ENCODE assay signal across 11 cellular contexts in the genomic region with DNA sequence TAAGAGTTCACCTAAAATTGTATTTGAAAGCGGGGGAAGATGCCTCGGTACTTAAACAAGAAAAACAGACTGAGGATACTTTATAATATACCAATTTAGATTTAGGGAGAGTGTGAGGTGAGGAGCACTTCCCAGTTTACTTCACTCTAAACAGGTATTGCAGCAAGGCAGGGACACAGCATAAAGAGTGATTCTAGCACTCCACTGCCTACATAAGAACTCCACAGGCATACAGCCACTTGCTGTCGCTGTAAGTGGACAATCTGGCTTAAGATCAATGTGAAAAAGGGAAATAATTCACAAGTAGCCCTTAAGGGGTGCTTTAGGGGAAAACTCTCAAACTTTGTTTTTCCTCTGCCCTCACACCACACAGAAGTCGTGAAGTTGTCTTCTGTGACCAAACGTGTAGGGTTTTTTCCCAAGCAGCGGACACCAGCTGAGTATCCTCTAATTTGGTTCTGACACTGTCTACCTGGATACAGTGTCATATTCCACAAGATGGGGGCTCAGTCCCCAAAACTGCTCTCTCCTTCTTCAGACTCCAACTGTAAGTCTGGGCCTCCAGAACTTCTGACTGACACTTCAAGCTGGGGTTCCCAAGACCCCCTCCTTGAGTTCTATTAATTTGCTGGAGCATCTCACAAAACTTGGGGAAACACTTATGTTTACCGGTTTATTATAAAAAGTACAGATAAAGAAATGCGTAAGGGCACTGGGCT. TPM values are rescaled to one million over a fixed set of nuclear protein-coding genes. Genes with fewer than 3 reads are reported as not detected.
DNase-seq lines count a peak whose midpoint lies in the region; ATAC-seq, FAIRE-seq and TF ChIP-seq lines count a peak whose summit lies in the region.
"Had no signal": no experiment of that assay in that cellular context is flagged by ENCODE, and none has a peak within 500 bp of the region (broad histone marks: within the 10 kb centered on the region; RNA-seq: fewer than 3 reads in every experiment).

No MANE protein-coding gene starts in this region.

- H3K27me3 ChIP-seq in SU-DHL-6 (ENCODE audit: low read length) (no peaks in the 10 kb centered on the region), fibroblast of lung (ENCODE audit: control insufficient read depth, insufficient read depth, low read length) (no peaks in the 10 kb centered on the region), small intestine (ENCODE audit: control insufficient read depth in 2 of 2, insufficient read depth in 2 of 2, low read length in 2 of 2) (no peaks in the 10 kb centered on the region)

- WGBS in small intestine, 3 donors: 67 to 77% (median 69%) methylated on average over 8 of the region's 8 CpGs

- H3K9ac ChIP-seq in SU-DHL-6 (ENCODE audit: low read length) (no peak overlapping the region), fibroblast of lung (ENCODE audit: insufficient read depth, low read length) (no peak overlapping the region)

- TF ChIP-seq CTCF in SU-DHL-6 (IDR thresholded peaks at IDR 0.05; ENCODE audit: insufficient read depth, low read length, poor library complexity, severe bottlenecking) (no peak), fibroblast of lung (conservative IDR thresholded peaks at IDR 0.05 in 1 of 2, IDR thresholded peaks at IDR 0.05 in 1 of 2; ENCODE audit: low read depth in 1 of 2, low read length in 2 of 2) (no peak)

- H3K9me3 ChIP-seq in SU-DHL-6 (ENCODE audit: insufficient read depth, low read length) (no peaks in the 10 kb centered on the region), fibroblast of lung (ENCODE audit: control insufficient read depth, insufficient read depth, low read depth, low read length) (no peaks in the 10 kb centered on the region), small intestine (ENCODE audit: control insufficient read depth, low read depth) (no peaks in the 10 kb centered on the region)

- H3K9me2 ChIP-seq in SU-DHL-6 (replicated peaks; ENCODE audit: insufficient read depth, low read length): no peaks in the 10 kb centered on the region

- H3K9me3 Mint-ChIP-seq in activated T-cell treated with anti-CD3 and anti-CD28 coated beads, Interleukin-2, amount 50 U/mL, for 72 hours: no peaks in the 10 kb centered on the region
- H3K9me3 Mint-ChIP-seq in stimulated activated memory B cell treated with anti-CD40 and anti-IgM and Interleukin-4, amounts not matched to agents 10 μg/mL and 1 μg/mL and 100 μg/mL, for 72 hours: no peaks in the 10 kb centered on the region
- H3K9me3 Mint-ChIP-seq: activated CD4-positive, alpha-beta memory T cell treated with anti-CD3 and anti-CD28 coated beads, Interleukin-2, amount 10 ng/mL, durations not matched to agents 7 days and 5 days; dendritic cell treated with granulocyte-macrophage colony-stimulating factor and Interleukin-4, amounts not matched to agents 40 ng/mL and 50 ng/mL, for 4 days had no signal

- H3K4me3 Mint-ChIP-seq in activated T-cell treated with anti-CD3 and anti-CD28 coated beads, Interleukin-2, amount 50 U/mL, for 72 hours: no peak overlapping the region
- no peak overlapping the region for H3K4me3 Mint-ChIP-seq in stimulated activated memory B cell treated with anti-CD40 and anti-IgM and Interleukin-4, amounts not matched to agents 10 μg/mL and 1 μg/mL and 100 μg/mL, for 72 hours
- H3K4me3 Mint-ChIP-seq: activated CD4-positive, alpha-beta memory T cell treated with anti-CD3 and anti-CD28 coated beads, Interleukin-2, amount 10 ng/mL, durations not matched to agents 7 days and 5 days; dendritic cell treated with granulocyte-macrophage colony-stimulating factor and Interleukin-4, amounts not matched to agents 40 ng/mL and 50 ng/mL, for 4 days had no signal

- H3K79me2 ChIP-seq in SU-DHL-6 (ENCODE audit: insufficient read depth, low read length) (peaks cover 99% of the 10 kb centered on the region), fibroblast of lung (ENCODE audit: control insufficient read depth, insufficient read depth, low read length) (peaks cover 99% of the 10 kb centered on the region)

- FAIRE-seq in small intestine (lab: Jason Lieb, UNC): no peak

- H2AFZ ChIP-seq in SU-DHL-6 (ENCODE audit: low read depth, low read length, severe bottlenecking): no peak overlapping the region
- no peak overlapping the region for H2AFZ ChIP-seq in fibroblast of lung (ENCODE audit: low read length)

- no peak overlapping the region for H3K27ac ChIP-seq in SU-DHL-6 (ENCODE audit: low read depth, low read length)
- peak overlapping the region; percentile 59 for H3K27ac ChIP-seq in fibroblast of lung (ENCODE audit: insufficient read depth, low read length)
- H3K27ac ChIP-seq in small intestine (ENCODE audit: low read depth in 1 of 2, low read length in 1 of 2): no peak overlapping the region

- peaks cover 77% of the 10 kb centered on the region for H3K4me1 Mint-ChIP-seq in activated T-cell treated with anti-CD3 and anti-CD28 coated beads, Interleukin-2, amount 50 U/mL, for 72 hours (ENCODE audit: low read depth)
- peaks cover 86% of the 10 kb centered on the region for H3K4me1 Mint-ChIP-seq in stimulated activated memory B cell treated with anti-CD40 and anti-IgM and Interleukin-4, amounts not matched to agents 10 μg/mL and 1 μg/mL and 100 μg/mL, for 72 hours

- peak overlapping the region; percentile 60 for H3K27ac Mint-ChIP-seq in activated T-cell treated with anti-CD3 and anti-CD28 coated beads, Interleukin-2, amount 50 U/mL, for 72 hours
- H3K27ac Mint-ChIP-seq in stimulated activated memory B cell treated with anti-CD40 and anti-IgM and Interleukin-4, amounts not matched to agents 10 μg/mL and 1 μg/mL and 100 μg/mL, for 72 hours: peak overlapping the region; percentile 58
- H3K27ac Mint-ChIP-seq: activated CD4-positive, alpha-beta memory T cell treated with anti-CD3 and anti-CD28 coated beads, Interleukin-2, amount 10 ng/mL, durations not matched to agents 7 days and 5 days; dendritic cell treated with granulocyte-macrophage colony-stimulating factor and Interleukin-4, amounts not matched to agents 40 ng/mL and 50 ng/mL, for 4 days had no signal

- no peak for DNase-seq in activated T-cell treated with anti-CD3 and anti-CD28 coated beads, Interleukin-2, amount 50 U/mL, for 72 hours
- no peak for DNase-seq in activated T-cell treated with anti-CD3 and anti-CD28 coated beads for 4 hours
- no peak for DNase-seq in fibroblast of lung (ENCODE audit: low read depth in 2 of 2)
- DNase-seq in small intestine: no peak
- DNase-seq: activated CD4-positive, alpha-beta memory T cell treated with anti-CD3 and anti-CD28 coated beads, Interleukin-2, amount 10 ng/mL, durations not matched to agents 7 days and 5 days; NCI-H345 had no signal

- ATAC-seq in activated T-cell treated with anti-CD3 and anti-CD28 coated beads, Interleukin-2, amount 50 U/mL, for 72 hours (replicated peaks in 1 of 2): no peak
- no peak for ATAC-seq in stimulated activated memory B cell treated with anti-CD40 and anti-IgM and Interleukin-4, amounts not matched to agents 10 μg/mL and 1 μg/mL and 100 μg/mL, for 72 hours
- ATAC-seq in HG02973 (IDR thresholded peaks at IDR 0.05; ENCODE audit: unreplicated experiment) (no peak), GM21381 (IDR thresholded peaks at IDR 0.05; ENCODE audit: unreplicated experiment) (no peak)

- H3K27me3 Mint-ChIP-seq in activated T-cell treated with anti-CD3 and anti-CD28 coated beads, Interleukin-2, amount 50 U/mL, for 72 hours (ENCODE audit: low read depth): no peaks in the 10 kb centered on the region
- no peaks in the 10 kb centered on the region for H3K27me3 Mint-ChIP-seq in stimulated activated memory B cell treated with anti-CD40 and anti-IgM and Interleukin-4, amounts not matched to agents 10 μg/mL and 1 μg/mL and 100 μg/mL, for 72 hours
- H3K27me3 Mint-ChIP-seq: activated CD4-positive, alpha-beta memory T cell treated with anti-CD3 and anti-CD28 coated beads, Interleukin-2, amount 10 ng/mL, durations not matched to agents 7 days and 5 days; dendritic cell treated with granulocyte-macrophage colony-stimulating factor and Interleukin-4, amounts not matched to agents 40 ng/mL and 50 ng/mL, for 4 days had no signal

- H3K4me2 ChIP-seq in SU-DHL-6 (ENCODE audit: low read depth, low read length, poor library complexity, severe bottlenecking) (peak overlapping the region; percentile 8), fibroblast of lung (ENCODE audit: extremely low read depth, insufficient read depth, low read length) (no peak overlapping the region)

- H3K36me3 ChIP-seq in SU-DHL-6 (ENCODE audit: low read length) (peaks cover 31% of the 10 kb centered on the region), fibroblast of lung (ENCODE audit: control insufficient read depth, insufficient read depth, low read length) (no peaks in the 10 kb centered on the region), small intestine (ENCODE audit: control insufficient read depth in 2 of 2, insufficient read depth in 2 of 2, low read length in 2 of 2) (peaks cover 0 to 2% of the 10 kb centered on the region in 2 donors)

- peaks cover 2 to 26% of the 10 kb centered on the region in 2 donors for H3K36me3 Mint-ChIP-seq in activated T-cell treated with anti-CD3 and anti-CD28 coated beads, Interleukin-2, amount 50 U/mL, for 72 hours (ENCODE audit: insufficient read depth in 2 of 2)
- peaks cover 23% of the 10 kb centered on the region for H3K36me3 Mint-ChIP-seq in stimulated activated memory B cell treated with anti-CD40 and anti-IgM and Interleukin-4, amounts not matched to agents 10 μg/mL and 1 μg/mL and 100 μg/mL, for 72 hours

- H3F3A ChIP-seq in SU-DHL-6 (ENCODE audit: insufficient read depth): peaks cover 21% of the 10 kb centered on the region

- peaks cover 16% of the 10 kb centered on the region for H3K4me1 ChIP-seq in fibroblast of lung (ENCODE audit: control insufficient read depth, extremely low read depth, insufficient read depth, low read length)
- peaks cover 3 to 9% of the 10 kb centered on the region in 2 donors for H3K4me1 ChIP-seq in small intestine (ENCODE audit: control insufficient read depth in 2 of 2, insufficient read depth in 1 of 2, low read depth in 1 of 2, low read length in 1 of 2)

- peaks cover 63% of the 10 kb centered on the region for H4K20me1 ChIP-seq in SU-DHL-6 (ENCODE audit: low read depth, low read length)
- peaks cover 10% of the 10 kb centered on the region for H4K20me1 ChIP-seq in fibroblast of lung (ENCODE audit: control insufficient read depth, extremely low read depth, insufficient read depth, low read length)

- no peak overlapping the region for H3K4me3 ChIP-seq in SU-DHL-6 (ENCODE audit: insufficient read depth, low read length, poor library complexity, severe bottlenecking)
- no peak overlapping the region for H3K4me3 ChIP-seq in fibroblast of lung (replicated peaks in 1 of 4; ENCODE audit: control extremely low read depth in 1 of 4, insufficient read depth in 1 of 4, low read depth in 3 of 4, low read length in 4 of 4)
- no peak overlapping the region for H3K4me3 ChIP-seq in small intestine (ENCODE audit: low read depth in 1 of 2, low read length in 2 of 2)

RNA-seq across cellular contexts. Expression of gene ADNP, which starts 9.3 kb away (rescaled TPM):
- total RNA-seq in activated T-cell treated with anti-CD3 and anti-CD28 coated beads, Interleukin-2, amount 50 U/mL, for 72 hours: 10 to 100 TPM; 62.3 to 72.2 TPM
- total RNA-seq in fibroblast of lung: 32.1 and 40.0 TPM in 2 replicates
- 25.7 and 29.4 TPM in 2 replicates for polyA plus RNA-seq in fibroblast of lung
- 33.8 and 34.1 TPM in 2 replicates for polyA plus RNA-seq in fibroblast of lung (2012)
- 35.2 and 46.4 TPM in 2 replicates for polyA minus RNA-seq in fibroblast of lung (ENCODE audit: low replicate concordance)
- 10 to 100 TPM; 24.9 to 30.1 (median 27.7) TPM for polyA plus RNA-seq in small intestine

RNA-seq across cellular contexts. Expression of gene DPM1, which starts 36.4 kb away (rescaled TPM):
- total RNA-seq in activated T-cell treated with anti-CD3 and anti-CD28 coated beads, Interleukin-2, amount 50 U/mL, for 72 hours: 10 to 100 TPM; 56.6 to 64.3 TPM
- 53.2 and 60.9 TPM in 2 replicates for total RNA-seq in fibroblast of lung
- 89.1 and 103 TPM in 2 replicates for polyA plus RNA-seq in fibroblast of lung
- 66.0 and 68.9 TPM in 2 replicates for polyA plus RNA-seq in fibroblast of lung (2012)
- 5.9 and 6.6 TPM in 2 replicates for polyA minus RNA-seq in fibroblast of lung (ENCODE audit: low replicate concordance)
- 10 to 100 TPM; 43.6 to 66.2 (median 49.2) TPM for polyA plus RNA-seq in small intestine

RNA-seq across cellular contexts. Expression of gene MOCS3, which starts 36.7 kb away (rescaled TPM):
- total RNA-seq in activated T-cell treated with anti-CD3 and anti-CD28 coated beads, Interleukin-2, amount 50 U/mL, for 72 hours: 1 to 10 TPM; 4.1 to 4.2 TPM
- 9.2 and 10.1 TPM in 2 replicates for total RNA-seq in fibroblast of lung
- polyA plus RNA-seq in fibroblast of lung (3.7 and 4.5 TPM in 2 replicates), small intestine (1 to 10 TPM; 2.2 to 3.5 (median 2.2) TPM)
- polyA plus RNA-seq in fibroblast of lung (2012): 3.3 and 4.0 TPM in 2 replicates
- 5.4 and 7.3 TPM in 2 replicates for polyA minus RNA-seq in fibroblast of lung (ENCODE audit: low replicate concordance)
